8 cellular contexts compared by ENCODE assay signal in genomic region chr10:122142652-122143237, GRCh38.
DNase-seq lines count a peak whose midpoint lies in the region; ATAC-seq and TF ChIP-seq lines count a peak whose summit lies in the region.

No MANE protein-coding gene starts in this region.

- DNase-seq in activated naive CD4-positive, alpha-beta T cell treated with anti-CD3 and anti-CD28 coated beads for 36 hours, result peak; percentile 38
- no peak for DNase-seq in activated naive CD4-positive, alpha-beta T cell (lab: John Stamatoyannopoulos, UW)
- DNase-seq in UCSD-AML1 (lab: John Stamatoyannopoulos, UW; ENCODE audit: unreplicated experiment), result peak; percentile 34
- DNase-seq in epithelial cell of esophagus (ENCODE audit: low read depth), result peak; percentile 21
- no peak for DNase-seq in osteocyte (ENCODE audit: extremely low spot score, unreplicated experiment)
- no peak for DNase-seq in mucosa of gallbladder (ENCODE audit: low spot score)

- no peak overlapping the region for H3K4me3 ChIP-seq in epithelial cell of esophagus (ENCODE audit: low read length)

- H3K4me3 Mint-ChIP-seq in activated naive CD4-positive, alpha-beta T cell treated with anti-CD3 and anti-CD28 coated beads for 36 hours, result no peak overlapping the region
- no peak overlapping the region for H3K4me3 Mint-ChIP-seq in osteocyte (ENCODE audit: unreplicated experiment)

- ATAC-seq in GM19467 (IDR thresholded peaks at IDR 0.05; ENCODE audit: unreplicated experiment) (no peak), GM18511 (IDR thresholded peaks at IDR 0.05; ENCODE audit: unreplicated experiment) (no peak)

- H3K4me1 Mint-ChIP-seq in activated naive CD4-positive, alpha-beta T cell treated with anti-CD3 and anti-CD28 coated beads for 36 hours (ENCODE audit: low read depth), result no peaks in the 10 kb centered on the region
- peaks cover 82% of the 10 kb centered on the region for H3K4me1 Mint-ChIP-seq in osteocyte (ENCODE audit: unreplicated experiment)

- intact Hi-C loops in activated naive CD4-positive, alpha-beta T cell treated with anti-CD3 and anti-CD28 coated beads for 36 hours (cut with micrococcal nuclease), result loop anchor here (10.0 kb wide), 1 partner anchor 292 kb away; no protein-coding TSS in a partner anchor

- H3K27ac Mint-ChIP-seq in activated naive CD4-positive, alpha-beta T cell treated with anti-CD3 and anti-CD28 coated beads for 36 hours, result no peak overlapping the region
- peak overlapping the region; percentile 97 for H3K27ac Mint-ChIP-seq in osteocyte (ENCODE audit: unreplicated experiment)

- CTCF ChIA-PET in activated naive CD4-positive, alpha-beta T cell treated with anti-CD3 and anti-CD28 coated beads for 36 hours (lab: Charles Lee), result interaction anchor here (0.7 to 1.5 kb wide), 4 partner anchors 14 to 129 kb away, joined by 3 to 4 read pairs (median 3); partner anchors contain the start of gene BTBD16

- peaks cover 10% of the 10 kb centered on the region for H3K9me3 Mint-ChIP-seq in activated naive CD4-positive, alpha-beta T cell treated with anti-CD3 and anti-CD28 coated beads for 36 hours
- peaks cover 6% of the 10 kb centered on the region for H3K9me3 Mint-ChIP-seq in osteocyte (ENCODE audit: unreplicated experiment)

- TF ChIP-seq CTCF in epithelial cell of esophagus (IDR thresholded peaks at IDR 0.05; ENCODE audit: insufficient read depth, low read depth, low read length, missing control alignments) (peak; percentile 85), osteocyte (IDR thresholded peaks at IDR 0.05) (peak; percentile 95)

- H3K27me3 Mint-ChIP-seq in activated naive CD4-positive, alpha-beta T cell treated with anti-CD3 and anti-CD28 coated beads for 36 hours (ENCODE audit: low read depth), result peaks cover 4% of the 10 kb centered on the region
- no peaks in the 10 kb centered on the region for H3K27me3 Mint-ChIP-seq in osteocyte (ENCODE audit: unreplicated experiment)

- H3K36me3 Mint-ChIP-seq in activated naive CD4-positive, alpha-beta T cell treated with anti-CD3 and anti-CD28 coated beads for 36 hours (ENCODE audit: low read depth), result no peaks in the 10 kb centered on the region
- H3K36me3 Mint-ChIP-seq in osteocyte (ENCODE audit: unreplicated experiment), result peaks cover 31% of the 10 kb centered on the region

Comparison
In these comparisons a context has a peak if more than half of its experiments do, and no peak if none do; other contexts are left out.
1. DNase-seq: peak in activated naive CD4-positive, alpha-beta T cell treated with anti-CD3 and anti-CD28 coated beads for 36 hours (single experiment), UCSD-AML1 (single experiment) and epithelial cell of esophagus (single experiment); none in activated naive CD4-positive, alpha-beta T cell (0 of 4), osteocyte (single experiment) and mucosa of gallbladder (single experiment).